Comparison of ENCODE assay signal across 19 cellular contexts in the genomic region with DNA sequence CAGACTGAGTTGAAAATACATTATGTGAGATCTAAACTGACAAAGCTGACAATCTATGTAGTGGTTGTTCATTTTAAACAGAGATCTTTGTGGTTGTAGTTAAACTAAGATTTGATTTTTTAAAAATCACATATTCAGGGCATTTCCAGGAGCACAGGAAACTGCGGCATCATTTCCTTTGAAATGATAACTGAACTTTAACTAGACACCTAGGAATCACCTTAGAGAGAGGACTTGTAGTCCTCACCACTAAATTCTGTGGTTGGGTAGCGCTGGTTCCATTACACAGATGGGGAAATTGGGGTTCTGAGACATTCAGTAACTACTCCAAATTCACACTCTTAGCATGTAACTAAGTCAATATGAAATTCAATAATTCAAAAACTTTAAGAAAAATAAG.
"Had no signal": no experiment of that assay in that cellular context is flagged by ENCODE, and none has a peak within 500 bp of the region (broad histone marks: within the 10 kb centered on the region; RNA-seq: fewer than 3 reads in every experiment).

No MANE protein-coding gene starts in this region.

- H3K4me2 ChIP-seq: KMS-11 had no signal

- DNase-seq: Kasumi-1, MM.1S, NCI-H1092 treated with DMSO at 0.1 percent for 48 hours, NCI-H1436, NCI-H187, NCI-H2029, NCI-H2081 treated with DMSO at 0.1 percent for 48 hours, NCI-H2171, NCI-H446, NCI-H510A, NCI-H524 treated with DMSO at 0.1 percent for 48 hours, NCI-H69, NCI-H774, SHP77 had no signal

- FAIRE-seq: HepG2, K562 had no signal

- H3K36me3 Mint-ChIP-seq: IgD-negative memory B cell had no signal

- H3K27ac Mint-ChIP-seq: IgD-negative memory B cell had no signal

- H3K4me3 Mint-ChIP-seq: IgD-negative memory B cell had no signal

- H3K4me3 ChIP-seq: K562 had no signal

- H3K9me3 Mint-ChIP-seq: IgD-negative memory B cell had no signal

- H3K27ac ChIP-seq: KMS-11 had no signal

- ATAC-seq: HepG2, Panc1 had no signal

- H3K9ac ChIP-seq: KMS-11 had no signal
